In the genomic region with DNA sequence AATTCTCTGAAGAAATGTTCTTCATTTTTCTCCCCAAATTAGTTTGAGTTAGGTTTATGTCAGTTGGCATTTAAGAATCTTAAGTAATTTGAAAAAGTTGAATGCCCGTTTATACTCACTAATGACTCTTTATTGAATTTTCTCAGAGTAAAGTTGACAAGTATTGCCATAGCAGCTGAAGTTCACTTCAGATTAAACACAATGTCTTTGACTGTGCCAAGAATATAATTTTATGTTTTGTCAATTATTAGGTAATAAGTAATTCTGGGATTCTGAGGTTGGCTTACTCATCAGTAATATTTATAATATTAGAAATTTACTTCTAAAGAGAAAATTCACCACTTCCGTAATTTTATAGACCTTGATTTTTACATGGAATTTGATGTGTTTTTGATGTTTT, we compare ENCODE assay signal across 17 cellular contexts.
DNase-seq lines count a peak whose midpoint lies in the region; ATAC-seq and TF ChIP-seq lines count a peak whose summit lies in the region.
"Had no signal": no experiment of that assay in that cellular context is flagged by ENCODE, and none has a peak within 500 bp of the region (broad histone marks: within the 10 kb centered on the region; RNA-seq: fewer than 3 reads in every experiment).

No MANE protein-coding gene starts in this region.

- intact Hi-C loops in natural killer cell (cut with micrococcal nuclease): no loop called here

- H2BK5ac ChIP-seq in neuronal stem cell (ENCODE audit: low read length): no peak overlapping the region

- H3K9ac ChIP-seq in endocrine pancreas (ENCODE audit: control insufficient read depth, insufficient read depth, low read length) (no peak overlapping the region), neuronal stem cell (ENCODE audit: low read depth, low read length, poor library complexity) (no peak overlapping the region)
- H3K9ac ChIP-seq: GM23248 had no signal

- no peak overlapping the region for H3K18ac ChIP-seq in neuronal stem cell (ENCODE audit: low read length)

- H2AFZ ChIP-seq in neuronal stem cell (ENCODE audit: low read length): no peak overlapping the region
- H2AFZ ChIP-seq: GM23248 had no signal

- peak overlapping the region; percentile 39 for H3K27ac Mint-ChIP-seq in mesothelial cell of epicardium
- no peak overlapping the region for H3K27ac Mint-ChIP-seq in endothelial cell (ENCODE audit: unreplicated experiment)
- no peak overlapping the region for H3K27ac Mint-ChIP-seq in natural killer cell
- H3K27ac Mint-ChIP-seq: CD4-positive, CD25-positive, alpha-beta regulatory T cell; CD8-positive, alpha-beta memory T cell had no signal

- H3K23ac ChIP-seq in neuronal stem cell (ENCODE audit: low read depth, low read length, poor library complexity): no peak overlapping the region

- H3K4ac ChIP-seq in neuronal stem cell (ENCODE audit: low read length): no peak overlapping the region

- H2BK12ac ChIP-seq in neuronal stem cell (ENCODE audit: low read length): no peak overlapping the region

- H3K27ac ChIP-seq in RWPE2 (ENCODE audit: poor library complexity, severe bottlenecking) (peak overlapping the region; percentile 43), neuronal stem cell (replicated peaks; ENCODE audit: low read length) (no peak overlapping the region)
- H3K27ac ChIP-seq: GM23248 had no signal

- H3K79me1 ChIP-seq in neuronal stem cell (ENCODE audit: low read depth, low read length): no peaks in the 10 kb centered on the region

- H3K27me3 Mint-ChIP-seq in mesothelial cell of epicardium (ENCODE audit: low read depth) (peaks cover 1% of the 10 kb centered on the region), endothelial cell (ENCODE audit: unreplicated experiment) (no peaks in the 10 kb centered on the region), natural killer cell (ENCODE audit: low read depth in 2 of 2) (no peaks in the 10 kb centered on the region)
- H3K27me3 Mint-ChIP-seq: CD4-positive, CD25-positive, alpha-beta regulatory T cell had no signal

- no peak overlapping the region for H4K91ac ChIP-seq in neuronal stem cell (ENCODE audit: low read depth, low read length, poor library complexity)

- no peak overlapping the region for H3K4me2 ChIP-seq in neuronal stem cell (ENCODE audit: insufficient read depth, low read length, poor library complexity, severe bottlenecking)

- H3K36me3 Mint-ChIP-seq in mesothelial cell of epicardium: no peaks in the 10 kb centered on the region
- H3K36me3 Mint-ChIP-seq in endothelial cell (ENCODE audit: low read depth, unreplicated experiment): no peaks in the 10 kb centered on the region
- no peaks in the 10 kb centered on the region for H3K36me3 Mint-ChIP-seq in natural killer cell
- H3K36me3 Mint-ChIP-seq: CD4-positive, CD25-positive, alpha-beta regulatory T cell; CD8-positive, alpha-beta memory T cell had no signal

- ATAC-seq in RWPE2 (ENCODE audit: low read depth): peak; percentile 72
- no peak for ATAC-seq in natural killer cell

- no peak overlapping the region for H4K8ac ChIP-seq in neuronal stem cell (ENCODE audit: low read depth, low read length)

- H3K4me1 Mint-ChIP-seq in mesothelial cell of epicardium (peaks cover 36% of the 10 kb centered on the region), endothelial cell (ENCODE audit: unreplicated experiment) (no peaks in the 10 kb centered on the region), natural killer cell (no peaks in the 10 kb centered on the region)
- H3K4me1 Mint-ChIP-seq: CD4-positive, CD25-positive, alpha-beta regulatory T cell; CD8-positive, alpha-beta memory T cell had no signal

- H3K4me3 ChIP-seq in RWPE2 (ENCODE audit: severe bottlenecking) (no peak overlapping the region), endocrine pancreas (ENCODE audit: control insufficient read depth, insufficient read depth, low read length) (peak overlapping the region; percentile 14), neuronal stem cell (ENCODE audit: low read length in 2 of 2) (no peak overlapping the region)
- H3K4me3 ChIP-seq: GM23248, HAP-1 had no signal

- TF ChIP-seq CTCF in RWPE2 (IDR thresholded peaks at IDR 0.05; ENCODE audit: poor library complexity, severe bottlenecking) (no peak), mesothelial cell of epicardium (IDR thresholded peaks at IDR 0.05; ENCODE audit: unreplicated experiment) (no peak), endothelial cell (IDR thresholded peaks at IDR 0.05; ENCODE audit: unreplicated experiment) (no peak), natural killer cell (IDR thresholded peaks at IDR 0.05) (no peak)

- no peak overlapping the region for H2BK15ac ChIP-seq in neuronal stem cell (ENCODE audit: low read length)

- H3K36me3 ChIP-seq in RWPE2 (ENCODE audit: low read depth) (no peaks in the 10 kb centered on the region), endocrine pancreas (ENCODE audit: control insufficient read depth, insufficient read depth, low read length) (no peaks in the 10 kb centered on the region), neuronal stem cell (replicated peaks in 1 of 2; ENCODE audit: control insufficient read depth in 2 of 2, insufficient read depth in 2 of 2, low read length in 2 of 2) (no peaks in the 10 kb centered on the region)
- H3K36me3 ChIP-seq: BE2C, HAP-1 had no signal

- H3K4me3 Mint-ChIP-seq in mesothelial cell of epicardium (no peak overlapping the region), endothelial cell (ENCODE audit: unreplicated experiment) (no peak overlapping the region), natural killer cell (no peak overlapping the region)
- H3K4me3 Mint-ChIP-seq: CD4-positive, CD25-positive, alpha-beta regulatory T cell; CD8-positive, alpha-beta memory T cell had no signal

- H3K4me1 ChIP-seq in RWPE2 (ENCODE audit: insufficient read depth, poor library complexity, severe bottlenecking) (peaks cover 22% of the 10 kb centered on the region), endocrine pancreas (ENCODE audit: control insufficient read depth, insufficient read depth, low read length) (no peaks in the 10 kb centered on the region), neuronal stem cell (ENCODE audit: control insufficient read depth in 2 of 2, insufficient read depth in 1 of 2, low read depth in 1 of 2, low read length in 2 of 2) (no peaks in the 10 kb centered on the region)
- H3K4me1 ChIP-seq: BE2C, HAP-1 had no signal

- H3K27me3 ChIP-seq in RWPE2 (ENCODE audit: insufficient read depth, poor library complexity, severe bottlenecking) (no peaks in the 10 kb centered on the region), endocrine pancreas (ENCODE audit: control insufficient read depth, insufficient read depth, low read length) (no peaks in the 10 kb centered on the region), neuronal stem cell (ENCODE audit: control insufficient read depth in 3 of 3, insufficient read depth in 3 of 3, low read depth in 1 of 3, low read length in 3 of 3) (no peaks in the 10 kb centered on the region)
- H3K27me3 ChIP-seq: BE2C had no signal

- H2BK120ac ChIP-seq in neuronal stem cell (ENCODE audit: low read depth, low read length): no peak overlapping the region

- no peak overlapping the region for H2AK5ac ChIP-seq in neuronal stem cell (ENCODE audit: low read depth, low read length)

- H3K9me3 Mint-ChIP-seq in mesothelial cell of epicardium (no peaks in the 10 kb centered on the region), endothelial cell (ENCODE audit: unreplicated experiment) (no peaks in the 10 kb centered on the region), natural killer cell (peaks cover 5 to 6% of the 10 kb centered on the region in 2 donors)

- H3K9me3 ChIP-seq in RWPE2 (ENCODE audit: severe bottlenecking): no peaks in the 10 kb centered on the region
- no peaks in the 10 kb centered on the region for H3K9me3 ChIP-seq in endocrine pancreas (ENCODE audit: control insufficient read depth, low read length)
- H3K9me3 ChIP-seq in neuronal stem cell (replicated peaks in 1 of 2; ENCODE audit: control insufficient read depth in 2 of 2, insufficient read depth in 1 of 2, low read depth in 1 of 2, low read length in 2 of 2): no peaks in the 10 kb centered on the region
- H3K9me3 ChIP-seq: BE2C, HAP-1 had no signal

- no peak overlapping the region for H3K14ac ChIP-seq in neuronal stem cell (ENCODE audit: low read length)

- no CpG with 5 or more reads among the region's 2 CpGs for WGBS in neuronal stem cell (ENCODE audit: extremely low coverage in 2 of 2, insufficient read length in 2 of 2, insufficient replicate concordance in 1 of 2), 2 donors

- DNase-seq in RWPE2 (ENCODE audit: low spot score) (no peak), mesothelial cell of epicardium (ENCODE audit: low spot score in 2 of 2, unreplicated experiment in 2 of 2) (no peak), endothelial cell (ENCODE audit: low spot score) (no peak), neuronal stem cell (ENCODE audit: low spot score) (no peak), natural killer cell (no peak), NCI-H524 (lab: John Stamatoyannopoulos, UW) (no peak)
- DNase-seq: ACHN; BE2C; C1 segment of cervical spinal cord; CD4-positive, CD25-positive, alpha-beta regulatory T cell; CD8-positive, alpha-beta memory T cell; COR-L47; DMS 273 treated with DMSO at 0.1 percent for 48 hours; DMS53; GM23248 had no signal
